ENCODE assay signal across 10 cellular contexts in the genomic region with DNA sequence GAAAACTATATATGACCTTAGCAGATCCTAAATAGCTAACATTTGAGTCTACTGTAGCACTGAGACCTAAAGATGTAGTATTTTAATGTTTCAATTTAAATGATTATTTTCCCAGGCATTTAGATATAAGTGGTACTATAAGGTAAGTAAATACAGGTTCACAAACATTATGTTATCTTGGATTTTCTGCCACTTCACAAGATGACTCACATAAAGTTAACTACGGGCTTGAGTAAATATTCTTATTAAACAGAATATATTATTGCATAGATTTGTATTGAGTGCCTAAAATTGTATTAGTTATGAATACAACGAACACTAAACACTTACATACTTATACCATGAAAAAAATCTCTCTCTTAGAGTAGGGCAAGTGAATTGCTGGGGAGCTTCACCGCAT. TPM values are rescaled to one million over a fixed set of nuclear protein-coding genes. Genes with fewer than 3 reads are reported as not detected.
"Had no signal": no experiment of that assay in that cellular context is flagged by ENCODE, and none has a peak within 500 bp of the region (broad histone marks: within the 10 kb centered on the region; RNA-seq: fewer than 3 reads in every experiment).

No MANE protein-coding gene starts in this region.

- H3K36me3 ChIP-seq: HAP-1 had no signal

- H3K4me3 ChIP-seq: GM23248, HAP-1 had no signal

- H2AFZ ChIP-seq: GM23248 had no signal

- ATAC-seq: HCT116, HepG2 had no signal

- H3K27ac ChIP-seq: GM23248, HL-60 had no signal

- DNase-seq: GM23248, GOT3, H7, HFFc6, KBM-7 had no signal

- FAIRE-seq: HepG2 had no signal

- H3K9me3 ChIP-seq: HAP-1 had no signal

- H3K4me1 ChIP-seq: HAP-1 had no signal

- H3K9ac ChIP-seq: GM23248 had no signal

RNA-seq across cellular contexts. Expression of a gene that starts 34.2 kb away (rescaled TPM):
- total RNA-seq: GM23248, H7, HepG2, HFFc6 had no signal
- polyA plus RNA-seq: GM23248, HepG2, IgD-negative memory B cell had no signal
